Comparison of ENCODE assay signal across 31 cellular contexts in genomic region chr13:22738357-22738756, GRCh38.
"Had no signal": no experiment of that assay in that cellular context is flagged by ENCODE, and none has a peak within 500 bp of the region (broad histone marks: within the 10 kb centered on the region; RNA-seq: fewer than 3 reads in every experiment).

No MANE protein-coding gene starts in this region.

- H3K9me3 ChIP-seq: ovary, stomach, thoracic aorta, thyroid gland, upper lobe of left lung, vagina had no signal

- H3K27me3 Mint-ChIP-seq: progenitor cell of endocrine pancreas; stimulated activated memory B cell treated with anti-CD40 and anti-IgM and Interleukin-4, amounts not matched to agents 10 μg/mL and 1 μg/mL and 100 μg/mL, for 72 hours had no signal

- DNase-seq: naive B cell; naive thymus-derived CD8-positive, alpha-beta T cell; nephron progenitor cell; occipital lobe; ovary; posterior cingulate gyrus; psoas muscle; right cardiac atrium; spleen; stimulated activated CD4-positive, alpha-beta T cell treated with anti-CD3 and anti-CD28 coated beads, Interleukin-12 subunit alpha, Interleukin-12 subunit beta, amount 100 ng/mL, for 4 hours; stimulated activated CD4-positive, alpha-beta T cell treated with anti-CD3 and anti-CD28 coated beads, Interleukin-1b, Interleukin-23, amount 100 ng/mL, for 48 hours; stimulated activated CD4-positive, alpha-beta T cell treated with anti-CD3 and anti-CD28 coated beads, Interleukin-4, amount 100 ng/mL, for 1 hour; stimulated activated CD4-positive, alpha-beta T cell treated with anti-CD3 and anti-CD28 coated beads, Interleukin-4, amount 100 ng/mL, for 4 hours; stimulated activated CD8-positive, alpha-beta memory T cell treated with anti-CD3 and anti-CD28 coated beads, Interleukin-4, amount 100 ng/mL, for 48 hours; stimulated activated naive CD4-positive, alpha-beta T cell; stomach; thyroid gland; trophoblast cell; upper lobe of left lung had no signal

- H3K9ac ChIP-seq: parathyroid adenoma had no signal

- H3K27ac ChIP-seq: ovary, parathyroid adenoma, psoas muscle, skin epidermis, spleen, stomach, thoracic aorta, thyroid gland, tibial nerve, upper lobe of left lung, vagina had no signal

- H3K4me3 ChIP-seq: ovary, psoas muscle, skin epidermis, smooth muscle cell, spleen, stomach, thoracic aorta, thyroid gland, tibial nerve, upper lobe of left lung, vagina had no signal

- H3K36me3 ChIP-seq: ovary, spleen, stomach, thoracic aorta, thyroid gland, tibial nerve, upper lobe of left lung, vagina had no signal

- H3K79me2 ChIP-seq: parathyroid adenoma had no signal

- H3K4me1 Mint-ChIP-seq: naive B cell; naive thymus-derived CD8-positive, alpha-beta T cell; neural crest cell; stimulated activated memory B cell treated with anti-CD40 and anti-IgM and Interleukin-4, amounts not matched to agents 10 μg/mL and 1 μg/mL and 100 μg/mL, for 72 hours had no signal

- H3K4me3 Mint-ChIP-seq: naive B cell; naive thymus-derived CD8-positive, alpha-beta T cell; natural killer cell treated with Interleukin-12 subunit alpha and Interleukin-12 subunit beta and Interleukin-15 and Interleukin-18, amount 100 ng/mL, for 72 hours; nephron progenitor cell; neural crest cell; stimulated activated memory B cell treated with anti-CD40 and anti-IgM and Interleukin-4, amounts not matched to agents 10 μg/mL and 1 μg/mL and 100 μg/mL, for 72 hours; stimulated activated naive CD8-positive, alpha-beta T cell treated with anti-CD3 and anti-CD28 coated beads, Interleukin-15, Interleukin-2, amounts not matched to agents 100 ng/mL and 50 ng/mL, for 24 hours had no signal

- H3K36me3 Mint-ChIP-seq: naive B cell; naive thymus-derived CD8-positive, alpha-beta T cell; natural killer cell treated with Interleukin-12 subunit alpha and Interleukin-12 subunit beta and Interleukin-15 and Interleukin-18, amount 100 ng/mL, for 72 hours; stimulated activated memory B cell treated with anti-CD40 and anti-IgM and Interleukin-4, amounts not matched to agents 10 μg/mL and 1 μg/mL and 100 μg/mL, for 72 hours had no signal

- H3K4me1 ChIP-seq: parathyroid adenoma, psoas muscle, spleen, stomach, thyroid gland, tibial nerve, upper lobe of left lung, vagina had no signal

- H3K27me3 ChIP-seq: ovary, thyroid gland, tibial nerve, upper lobe of left lung, vagina had no signal

- H3K9me3 Mint-ChIP-seq: neural crest cell had no signal

- H3K4me2 ChIP-seq: smooth muscle cell had no signal

- ATAC-seq: naive thymus-derived CD8-positive, alpha-beta T cell; natural killer cell treated with Interleukin-12 subunit alpha and Interleukin-12 subunit beta and Interleukin-15 and Interleukin-18, amount 100 ng/mL, for 72 hours; psoas muscle; right cardiac atrium; sciatic nerve; stimulated activated memory B cell treated with anti-CD40 and anti-IgM and Interleukin-4, amounts not matched to agents 10 μg/mL and 1 μg/mL and 100 μg/mL, for 72 hours had no signal

- H3K27ac Mint-ChIP-seq: naive B cell; naive thymus-derived CD8-positive, alpha-beta T cell; natural killer cell treated with Interleukin-12 subunit alpha and Interleukin-12 subunit beta and Interleukin-15 and Interleukin-18, amount 100 ng/mL, for 72 hours; nephron progenitor cell; progenitor cell of endocrine pancreas; stimulated activated memory B cell treated with anti-CD40 and anti-IgM and Interleukin-4, amounts not matched to agents 10 μg/mL and 1 μg/mL and 100 μg/mL, for 72 hours; stimulated activated naive CD8-positive, alpha-beta T cell treated with anti-CD3 and anti-CD28 coated beads, Interleukin-15, Interleukin-2, amounts not matched to agents 100 ng/mL and 50 ng/mL, for 24 hours had no signal

- H2AFZ ChIP-seq: parathyroid adenoma had no signal
